15 cellular contexts compared by ENCODE assay signal in the genomic region with DNA sequence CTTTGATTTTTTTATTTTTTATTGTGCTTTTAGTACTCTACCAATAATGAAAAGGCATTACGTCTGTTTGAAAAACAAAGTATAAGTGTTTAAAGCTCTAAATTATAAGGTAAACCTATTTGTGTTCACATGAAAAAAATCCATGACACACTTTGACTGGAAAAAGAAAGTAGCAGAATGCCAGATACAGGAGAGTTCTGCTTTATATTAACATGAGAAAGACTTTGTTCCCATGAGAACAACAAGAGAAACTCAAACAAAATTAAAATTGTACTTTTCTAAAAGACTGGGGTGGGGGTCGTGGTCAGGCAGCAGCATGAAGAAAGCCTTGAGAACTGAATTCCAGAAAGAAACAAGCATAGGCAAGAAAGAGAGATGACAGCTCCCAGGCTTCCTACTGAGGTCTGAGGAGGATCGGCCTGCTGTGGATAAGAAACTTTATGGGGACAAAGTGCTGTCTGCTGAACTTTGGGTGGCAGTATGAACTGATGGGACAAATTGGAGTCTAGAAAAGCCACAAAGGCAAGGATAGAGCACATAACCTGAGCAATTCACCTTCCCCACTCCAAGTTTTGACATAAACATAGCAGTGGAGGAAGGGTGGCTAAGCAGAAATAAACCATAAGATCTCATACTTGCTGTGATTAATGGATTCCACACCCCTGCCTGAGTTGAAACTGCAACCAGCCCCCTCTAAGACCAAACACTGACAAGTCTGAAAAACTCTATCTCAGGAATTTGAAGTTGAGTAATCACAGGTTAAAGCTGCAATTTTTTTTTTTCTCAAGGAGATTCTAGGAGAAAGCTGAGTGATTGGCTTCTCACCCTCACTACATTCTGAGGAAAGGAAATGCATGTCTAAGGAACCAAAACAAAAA. TPM values are rescaled to one million over a fixed set of nuclear protein-coding genes. Genes with fewer than 3 reads are reported as not detected.
A peak's percentile ranks its signal among the peaks of the same experiment; 100 is the strongest.
DNase-seq lines count a peak whose midpoint lies in the region; ATAC-seq and TF ChIP-seq lines count a peak whose summit lies in the region.
"Had no signal": no experiment of that assay in that cellular context is flagged by ENCODE, and none has a peak within 500 bp of the region (broad histone marks: within the 10 kb centered on the region; RNA-seq: fewer than 3 reads in every experiment).

No MANE protein-coding gene starts in this region.

- ATAC-seq in GM19351 (IDR thresholded peaks at IDR 0.05; ENCODE audit: unreplicated experiment) = no peak

- H3K4ac ChIP-seq in neuronal stem cell (ENCODE audit: low read length) = no peak overlapping the region

- POLR2A ChIA-PET in AG04450 (lab: Yijun Ruan, JAX) = interaction anchor here (0.5 to 1.5 kb wide), 6 partner anchors 11 to 42 kb away, joined by 3 to 8 read pairs (median 4); no protein-coding TSS in a partner anchor

- no peak for TF ChIP-seq CTCF in AG04450 (IDR thresholded peaks at IDR 0.05; ENCODE audit: low read depth, low read length)

- H2BK15ac ChIP-seq in neuronal stem cell (ENCODE audit: low read length) = no peak overlapping the region

- H3K27me3 ChIP-seq in AG04450 (ENCODE audit: control insufficient read depth, insufficient read depth, low read length) (no peaks in the 10 kb centered on the region), neuronal stem cell (ENCODE audit: control insufficient read depth in 3 of 3, insufficient read depth in 3 of 3, low read depth in 1 of 3, low read length in 3 of 3) (no peaks in the 10 kb centered on the region)
- H3K27me3 ChIP-seq: BLaER1 had no signal

- no peak overlapping the region for H3K23ac ChIP-seq in neuronal stem cell (ENCODE audit: low read depth, low read length, poor library complexity)

- no peak overlapping the region for H3K14ac ChIP-seq in neuronal stem cell (ENCODE audit: low read length)

- H3K9ac ChIP-seq in neuronal stem cell (ENCODE audit: low read depth, low read length, poor library complexity) = no peak overlapping the region
- H3K9ac ChIP-seq: BLaER1 had no signal

- H2AK5ac ChIP-seq in neuronal stem cell (ENCODE audit: low read depth, low read length) = no peak overlapping the region

- H3K79me1 ChIP-seq in neuronal stem cell (ENCODE audit: low read depth, low read length) = no peaks in the 10 kb centered on the region

- peaks cover 0 to 14% of the 10 kb centered on the region in 2 donors for H3K4me1 ChIP-seq in neuronal stem cell (ENCODE audit: control insufficient read depth in 2 of 2, insufficient read depth in 1 of 2, low read depth in 1 of 2, low read length in 2 of 2)
- H3K4me1 ChIP-seq: BLaER1 had no signal

- CTCF ChIA-PET in AG04450 (lab: Charles Lee) = interaction anchor here (1.0 kb wide), 1 partner anchor 118 kb away, joined by 3 read pairs; no protein-coding TSS in a partner anchor

- no peak overlapping the region for H4K8ac ChIP-seq in neuronal stem cell (ENCODE audit: low read depth, low read length)

- H3K9me3 ChIP-seq in AG04450 (ENCODE audit: control insufficient read depth, insufficient read depth, low read length) = peaks cover 11% of the 10 kb centered on the region
- peaks cover 3 to 4% of the 10 kb centered on the region in 2 donors for H3K9me3 ChIP-seq in neuronal stem cell (replicated peaks in 1 of 2; ENCODE audit: control insufficient read depth in 2 of 2, insufficient read depth in 1 of 2, low read depth in 1 of 2, low read length in 2 of 2)

- no peaks in the 10 kb centered on the region for H3K36me3 ChIP-seq in neuronal stem cell (replicated peaks in 1 of 2; ENCODE audit: control insufficient read depth in 2 of 2, insufficient read depth in 2 of 2, low read length in 2 of 2)
- H3K36me3 ChIP-seq: BLaER1 had no signal

- H2BK12ac ChIP-seq in neuronal stem cell (ENCODE audit: low read length) = no peak overlapping the region

- peak overlapping the region; percentile 35 for H2AFZ ChIP-seq in neuronal stem cell (ENCODE audit: low read length)

- no peak overlapping the region for H4K91ac ChIP-seq in neuronal stem cell (ENCODE audit: low read depth, low read length, poor library complexity)

- no peak overlapping the region for H2BK120ac ChIP-seq in neuronal stem cell (ENCODE audit: low read depth, low read length)

- no peak overlapping the region for H2BK5ac ChIP-seq in neuronal stem cell (ENCODE audit: low read length)

- H3K18ac ChIP-seq in neuronal stem cell (ENCODE audit: low read length) = no peak overlapping the region

- no CpG with 5 or more reads among the region's 3 CpGs for WGBS in neuronal stem cell (ENCODE audit: extremely low coverage in 2 of 2, insufficient read length in 2 of 2, insufficient replicate concordance in 1 of 2), 2 donors

- H3K4me3 ChIP-seq in AG04450 (ENCODE audit: low read depth, low read length) (no peak overlapping the region), neuronal stem cell (ENCODE audit: low read length in 2 of 2) (no peak overlapping the region)
- H3K4me3 ChIP-seq: BLaER1 had no signal

- DNase-seq in AG04450 (ENCODE audit: low read depth, low spot score) (no peak), M059J (ENCODE audit: low read depth) (peak; percentile 63), fibroblast of gingiva (ENCODE audit: low read depth) (peak; percentile 16), neuronal stem cell (ENCODE audit: low spot score) (no peak), UCSD-AML1 (lab: John Stamatoyannopoulos, UW; ENCODE audit: unreplicated experiment) (no peak), occipital lobe (lab: John Stamatoyannopoulos, UW) (no peak)
- no peak for DNase-seq in activated CD4-positive, alpha-beta T cell treated with anti-CD3 and anti-CD28 coated beads, Interleukin-2, amount 50 U/mL, for 1 hour
- DNase-seq: activated CD8-positive, alpha-beta memory T cell treated with anti-CD3 and anti-CD28 coated beads, Interleukin-2, amount 50 U/mL, for 4 hours; caudate nucleus; glutamatergic neuron; KG1; OCI-M1; stimulated activated CD4-positive, alpha-beta T cell treated with anti-CD3 and anti-CD28 coated beads, Interleukin-12 subunit alpha, Interleukin-12 subunit beta, amount 100 ng/mL, for 4 hours had no signal

- H3K4me2 ChIP-seq in neuronal stem cell (ENCODE audit: insufficient read depth, low read length, poor library complexity, severe bottlenecking) = no peak overlapping the region
- H3K4me2 ChIP-seq: BLaER1 had no signal

- H3K27ac ChIP-seq in AG04450 (ENCODE audit: low read depth, low read length) (peak overlapping the region; percentile 49), neuronal stem cell (replicated peaks; ENCODE audit: low read length) (no peak overlapping the region)
- H3K27ac ChIP-seq: BLaER1 had no signal

RNA-seq across cellular contexts. Expression of gene COL6A1, which starts 43.7 kb away (rescaled TPM):
- 493 and 591 TPM in 2 replicates for polyA plus RNA-seq in AG04450 (2011; rRNA removed)
- 196 and 210 TPM in 2 replicates for polyA minus RNA-seq in AG04450 (2011; rRNA and poly(A)+ RNA removed)
- total RNA-seq in M059J (2014; rRNA removed; shearing (Covaris generic)) = 147 and 271 TPM in 2 replicates
- polyA plus RNA-seq in neuronal stem cell (2013, experiment 1 of 2) = 54.3 TPM
- polyA plus RNA-seq in neuronal stem cell (2013, experiment 2 of 2) = 53.4 TPM
- total RNA-seq in occipital lobe = 41.0 TPM

Comparison
In these comparisons a context has a peak if more than half of its experiments do, and no peak if none do; other contexts are left out.
1. DNase-seq: peak in M059J (single experiment) and fibroblast of gingiva (single experiment); none in AG04450 (single experiment), neuronal stem cell (single experiment), UCSD-AML1 (single experiment), occipital lobe (single experiment) and activated CD4-positive, alpha-beta T cell treated with anti-CD3 and anti-CD28 coated beads, Interleukin-2, amount 50 U/mL, for 1 hour (single experiment).